In the genomic region with DNA sequence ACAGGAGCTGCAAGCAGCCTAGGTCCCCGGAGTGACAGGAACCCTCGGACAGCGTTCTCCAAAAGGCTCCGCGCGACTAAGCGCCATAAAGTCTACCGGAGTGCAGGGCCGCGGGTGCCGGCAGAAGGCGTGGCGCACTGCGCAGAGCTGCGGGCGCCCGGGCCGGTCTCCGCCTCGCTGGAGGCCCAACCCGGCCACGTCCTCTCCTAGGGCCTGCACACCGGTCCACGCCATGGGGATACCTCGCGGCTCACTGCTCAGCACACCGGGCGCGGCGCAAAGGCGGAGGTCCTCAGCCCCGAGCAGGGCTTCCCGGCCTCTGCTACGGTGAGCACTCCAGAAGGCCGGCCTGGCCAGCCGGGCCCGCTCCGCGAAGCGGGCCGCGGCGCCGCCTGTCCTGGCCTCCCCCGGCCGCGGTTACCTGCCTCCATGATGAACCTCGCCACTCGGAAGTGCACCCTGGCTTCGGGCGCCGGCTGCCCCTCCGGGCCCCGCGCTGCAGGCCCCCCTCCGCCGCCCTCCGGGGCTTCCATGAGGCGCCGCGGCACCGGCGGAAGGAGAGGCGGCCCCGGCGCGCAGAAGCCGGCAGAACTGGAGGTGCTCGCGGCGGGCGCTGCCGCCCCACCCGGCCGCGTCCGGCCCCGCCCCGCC, we compare ENCODE assay signal across 8 cellular contexts. TPM values are rescaled to one million over a fixed set of nuclear protein-coding genes. Genes with fewer than 3 reads are reported as not detected.
DNase-seq lines count a peak whose midpoint lies in the region; ATAC-seq and TF ChIP-seq lines count a peak whose summit lies in the region.

A gene (minus strand): TSS at position 599 of the 651 bp plus-strand sequence. CDS start 66 bp downstream, at position 533.

- no peaks in the 10 kb centered on the region for H3K36me3 ChIP-seq in Caco-2 (ENCODE audit: control insufficient read depth, insufficient read depth, low read length)
- peaks cover 7% of the 10 kb centered on the region for H3K36me3 ChIP-seq in suprapubic skin

- TF ChIP-seq EP300 in suprapubic skin (IDR thresholded peaks at IDR 0.05) = no peak

- WGBS in suprapubic skin = 11% methylated on average over 10 of the region's 79 CpGs

- no peaks in the 10 kb centered on the region for H3K27me3 ChIP-seq in Caco-2 (replicated peaks; ENCODE audit: control insufficient read depth, insufficient read depth, low read length)
- H3K27me3 ChIP-seq in suprapubic skin = no peaks in the 10 kb centered on the region

- H3K4me1 Mint-ChIP-seq in Caco-2 (ENCODE audit: low read depth, unreplicated experiment) = peaks cover 6% of the 10 kb centered on the region
- H3K4me1 Mint-ChIP-seq in T-helper 17 cell = peaks cover 31% of the 10 kb centered on the region
- H3K4me1 Mint-ChIP-seq in memory B cell = peaks cover 27% of the 10 kb centered on the region

- intact Hi-C loops in Caco-2 (cut with micrococcal nuclease; ENCODE audit: unreplicated experiment) = loop anchor here (5.0 kb wide), 2 partner anchors 41 to 656 kb away; no protein-coding TSS in a partner anchor

- POLR2A ChIA-PET in Caco-2 (lab: Charles Lee) = no interaction called here

- H3K9me3 Mint-ChIP-seq in Caco-2 (ENCODE audit: unreplicated experiment) (no peaks in the 10 kb centered on the region), memory B cell (no peaks in the 10 kb centered on the region)

- H3K9me3 ChIP-seq in Caco-2 (no peaks in the 10 kb centered on the region), T-helper 17 cell (ENCODE audit: control insufficient read depth, low read length, poor library complexity, severe bottlenecking) (no peaks in the 10 kb centered on the region), suprapubic skin (no peaks in the 10 kb centered on the region)

- H3K4me3 ChIP-seq in Caco-2 (ENCODE audit: low read depth, low read length) (peak within 1 kb of the TSS; percentile 73), suprapubic skin (peak within 1 kb of the TSS; percentile 77)

- H3K4me1 ChIP-seq in Caco-2 (no peaks in the 10 kb centered on the region), suprapubic skin (peaks cover 24% of the 10 kb centered on the region)

- H3K27ac ChIP-seq in suprapubic skin = peak within 1 kb of the TSS; percentile 64

- DNase-seq in Caco-2 (peak in 1 of 2 experiments; percentile 45), T-helper 17 cell (peak in 1 of 3 donors; percentile 15), ecto neural progenitor cell (ENCODE audit: low spot score) (peak; percentile 56), memory B cell (ENCODE audit: low spot score in 2 of 2) (no peak), suprapubic skin (ENCODE audit: low spot score in 2 of 2) (no peak), hippocampal formation (lab: John Stamatoyannopoulos, UW) (no peak)

- no TSS peak for BruUV-seq in Caco-2 (replicated peaks; lab: Mats Ljungman, UMichigan)

- no peak for TF ChIP-seq POLR2A in suprapubic skin (IDR thresholded peaks at IDR 0.05)

- ATAC-seq in GM19467 (IDR thresholded peaks at IDR 0.05; ENCODE audit: unreplicated experiment) = peak; percentile 34
- ATAC-seq in HG03521 (IDR thresholded peaks at IDR 0.05; ENCODE audit: unreplicated experiment) = peak; percentile 47
- peak; percentile 48 for ATAC-seq in T-helper 17 cell
- ATAC-seq in memory B cell (ENCODE audit: low read depth) = peak; percentile 24

- TF ChIP-seq CTCF in Caco-2 (IDR thresholded peaks at IDR 0.05; ENCODE audit: insufficient read depth in 1 of 2, low read depth in 1 of 2, low read length in 1 of 2, severe bottlenecking in 1 of 2, unreplicated experiment in 1 of 2) (no peak), suprapubic skin (IDR thresholded peaks at IDR 0.05) (no peak)

- H3K4me3 Mint-ChIP-seq in Caco-2 (ENCODE audit: unreplicated experiment) (peak within 1 kb of the TSS; percentile 80), T-helper 17 cell (peak within 1 kb of the TSS; percentile 95), memory B cell (peak within 1 kb of the TSS; percentile 97)

- H3K27ac Mint-ChIP-seq in Caco-2 (ENCODE audit: unreplicated experiment) (no peak within 1 kb of the TSS), T-helper 17 cell (peak within 1 kb of the TSS; percentile 65), memory B cell (peak within 1 kb of the TSS; percentile 87)

- no peaks in the 10 kb centered on the region for H3K27me3 Mint-ChIP-seq in Caco-2 (ENCODE audit: insufficient read depth, unreplicated experiment)
- H3K27me3 Mint-ChIP-seq in T-helper 17 cell = no peaks in the 10 kb centered on the region
- no peaks in the 10 kb centered on the region for H3K27me3 Mint-ChIP-seq in memory B cell

- H3K36me3 Mint-ChIP-seq in Caco-2 (ENCODE audit: insufficient read depth, unreplicated experiment) (peaks cover 7% of the 10 kb centered on the region), T-helper 17 cell (ENCODE audit: low read depth) (no peaks in the 10 kb centered on the region), memory B cell (peaks cover 5% of the 10 kb centered on the region)

- CTCF ChIA-PET in Caco-2 (lab: Charles Lee) = interaction anchor here (0.6 to 1.9 kb wide), 2 partner anchors 48 to 70 kb away, joined by 4 to 7 read pairs; a partner anchor contains a TSS

RNA-seq across cellular contexts. Expression of the gene that starts here (rescaled TPM):
- total RNA-seq in Caco-2 (2022) = 23.8 and 26.3 TPM in 2 replicates
- 10 to 100 TPM; 14.6 to 19.2 TPM for total RNA-seq in T-helper 17 cell
- 10 to 100 TPM; 16.4 to 33.2 (median 29.3) TPM for total RNA-seq in suprapubic skin
